21 cellular contexts compared by ENCODE assay signal in genomic region chr1:221237587-221237986, GRCh38.
A peak's percentile ranks its signal among the peaks of the same experiment; 100 is the strongest.
DNase-seq lines count a peak whose midpoint lies in the region; FAIRE-seq and TF ChIP-seq lines count a peak whose summit lies in the region.
"Had no signal": no experiment of that assay in that cellular context is flagged by ENCODE, and none has a peak within 500 bp of the region (broad histone marks: within the 10 kb centered on the region; RNA-seq: fewer than 3 reads in every experiment).

No MANE protein-coding gene starts in this region.

- H3K9me3 Mint-ChIP-seq in nephron progenitor cell = peaks cover 10% of the 10 kb centered on the region

- H3K4me1 ChIP-seq in SJCRH30 = no peaks in the 10 kb centered on the region; the same call in 1 of the 2 replicates
- H3K4me1 ChIP-seq: BE2C, BLaER1 had no signal

- no peaks in the 10 kb centered on the region for H3K27me3 ChIP-seq in SJCRH30
- H3K27me3 ChIP-seq: BE2C, BLaER1 had no signal

- H3K27me3 Mint-ChIP-seq in nephron progenitor cell (ENCODE audit: low read depth, poor library complexity) = peaks cover 4% of the 10 kb centered on the region
- H3K27me3 Mint-ChIP-seq: CD4-positive, CD25-positive, alpha-beta regulatory T cell had no signal

- POLR2A ChIA-PET in HEK293T (lab: Yijun Ruan, JAX) = no interaction called here

- FAIRE-seq in D721Med (lab: Jason Lieb, UNC) = peak; percentile 77
- FAIRE-seq: A204.1, G401.6, GM12891, GM19239 had no signal

- 0 out of 2 replicates have a peak, but pooled peaks cover 2% of the 10 kb centered on the region for H3K9me3 ChIP-seq in SJCRH30 (replicated peaks)
- H3K9me3 ChIP-seq: BE2C had no signal

- peak overlapping the region; percentile 33 for H3K27ac Mint-ChIP-seq in nephron progenitor cell
- H3K27ac Mint-ChIP-seq: CD14-positive monocyte; CD4-positive, alpha-beta memory T cell; CD4-positive, CD25-positive, alpha-beta regulatory T cell; CD8-positive, alpha-beta memory T cell had no signal

- no peaks in the 10 kb centered on the region for H3K36me3 Mint-ChIP-seq in nephron progenitor cell (ENCODE audit: low read depth)
- H3K36me3 Mint-ChIP-seq: CD14-positive monocyte; CD4-positive, alpha-beta memory T cell; CD4-positive, CD25-positive, alpha-beta regulatory T cell; CD8-positive, alpha-beta memory T cell had no signal

- H3K4me3 Mint-ChIP-seq in nephron progenitor cell = peak overlapping the region; percentile 49
- H3K4me3 Mint-ChIP-seq: CD14-positive monocyte; CD4-positive, alpha-beta memory T cell; CD4-positive, CD25-positive, alpha-beta regulatory T cell; CD8-positive, alpha-beta memory T cell had no signal

- no peak overlapping the region for H3K4me3 ChIP-seq in SJCRH30
- H3K4me3 ChIP-seq: BLaER1 had no signal

- no peak for TF ChIP-seq CTCF in D721Med (IDR thresholded peaks at IDR 0.05; ENCODE audit: insufficient read depth, missing control alignments)
- no peak for TF ChIP-seq CTCF in nephron progenitor cell (IDR thresholded peaks at IDR 0.05)

- H3K36me3 ChIP-seq in SJCRH30 = no peaks in the 10 kb centered on the region
- H3K36me3 ChIP-seq: BE2C, BLaER1 had no signal

- H3K27ac ChIP-seq in SJCRH30 = no peak overlapping the region
- H3K27ac ChIP-seq: BLaER1 had no signal

- CTCF ChIA-PET in HEK293T (lab: Yijun Ruan, JAX) = no interaction called here

- DNase-seq in D721Med (ENCODE audit: insufficient read length, low spot score) (no peak), HEK293T (ENCODE audit: extremely low spot score) (no peak), nephron progenitor cell (peak; percentile 27), SJCRH30 (no peak), NCI-H69 (lab: John Stamatoyannopoulos, UW) (no peak)
- DNase-seq: 8988T; ACHN; BE2C; C1 segment of cervical spinal cord; CD4-positive, alpha-beta memory T cell; CD4-positive, CD25-positive, alpha-beta regulatory T cell; CD8-positive, alpha-beta memory T cell; COR-L47; DMS79 treated with DMSO at 0.1 percent for 48 hours; GF-D8 had no signal

- peaks cover 72% of the 10 kb centered on the region for H3K4me1 Mint-ChIP-seq in nephron progenitor cell
- H3K4me1 Mint-ChIP-seq: CD4-positive, alpha-beta memory T cell; CD4-positive, CD25-positive, alpha-beta regulatory T cell; CD8-positive, alpha-beta memory T cell had no signal

TF ChIP-seq in HEK293T, 16 proteins besides CTCF, POLR2A, EP300 and RAD21:
- TF ChIP-seq PKNOX1 (IDR thresholded peaks at IDR 0.05) (peak; percentile 83), FOXM1 (IDR thresholded peaks at IDR 0.05; ENCODE audit: borderline replicate concordance) (no peak)
TF ChIP-seq in HEK293T: peak in this region for 1.
